ENCODE assay signal across 8 cellular contexts in the genomic region with DNA sequence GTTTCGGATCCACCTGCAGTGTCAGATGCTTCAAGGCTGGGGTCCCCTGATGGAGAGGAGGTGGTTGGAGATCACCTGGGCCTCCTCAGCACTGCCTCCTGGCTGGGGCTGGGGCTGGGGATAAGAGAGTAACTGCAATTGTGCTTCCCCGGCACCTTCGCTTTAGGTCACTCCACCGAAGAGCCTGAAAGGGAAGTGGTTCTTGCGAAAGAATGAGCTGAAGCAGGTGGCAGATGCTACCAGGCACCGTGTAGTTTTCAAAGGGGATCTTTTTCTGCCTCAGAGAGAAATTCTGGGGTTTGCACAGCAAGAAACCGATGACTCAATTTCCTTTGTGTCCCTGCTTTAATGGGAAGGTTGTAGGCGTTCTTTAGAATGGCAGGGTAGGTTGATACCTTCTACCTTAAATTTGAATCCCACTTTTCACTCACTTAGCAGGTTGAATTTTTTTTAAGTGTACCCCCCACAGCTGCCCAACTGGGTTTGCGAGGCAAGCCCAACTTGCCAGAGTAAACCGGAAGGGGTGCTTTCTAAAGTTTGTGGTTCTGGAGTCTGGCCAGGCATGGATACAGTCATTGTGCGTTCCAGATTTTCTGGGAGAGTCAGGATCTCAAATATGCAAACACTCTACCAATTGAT. TPM values are rescaled to one million over a fixed set of nuclear protein-coding genes. Genes with fewer than 3 reads are reported as not detected.
DNase-seq lines count a peak whose midpoint lies in the region; ATAC-seq, FAIRE-seq and TF ChIP-seq lines count a peak whose summit lies in the region.

No MANE protein-coding gene starts in this region.

- TF ChIP-seq CTCF in NB4 (IDR thresholded peaks at IDR 0.05; ENCODE audit: low read depth, low read length), result no peak

- peaks cover 96 to 98% of the 10 kb centered on the region in 2 donors for H3K4me1 Mint-ChIP-seq in immature natural killer cell

- ATAC-seq in GM18498 (IDR thresholded peaks at IDR 0.05; ENCODE audit: unreplicated experiment) (peak; percentile 56), HG02623 (IDR thresholded peaks at IDR 0.05; ENCODE audit: unreplicated experiment) (peak; percentile 41)

- FAIRE-seq in urothelium cell line (lab: Jason Lieb, UNC), result no peak

- DNase-seq in NB4 (ENCODE audit: low read depth), result peak; percentile 86
- DNase-seq in activated T-helper 1 cell treated with Interleukin-2 at 50 U/mL for 16 hours (ENCODE audit: low read depth), result peak; percentile 41
- DNase-seq in immature natural killer cell, result peak; percentile 61 to 67 (median 62)
- DNase-seq in urothelium cell line (ENCODE audit: low spot score), result peak; percentile 62
- DNase-seq in globus pallidus (ENCODE audit: low spot score), result no peak
- DNase-seq in inferior parietal cortex (ENCODE audit: extremely low spot score), result no peak

- peak overlapping the region; percentile 77 to 98 (median 90) for H3K27ac Mint-ChIP-seq in immature natural killer cell

- peak overlapping the region; percentile 26 for H3K4me3 ChIP-seq in NB4 (ENCODE audit: low read depth, low read length)

- no peak for TF ChIP-seq POLR2A in NB4 (IDR thresholded peaks at IDR 0.05; ENCODE audit: extremely low read depth, insufficient read length)

- peak overlapping the region; percentile 68 to 95 (median 70) for H3K4me3 Mint-ChIP-seq in immature natural killer cell

- peaks cover 4 to 19% (median 17%) of the 10 kb centered on the region in 3 donors for H3K36me3 Mint-ChIP-seq in immature natural killer cell

- H3K27me3 Mint-ChIP-seq in immature natural killer cell (ENCODE audit: low read depth in 3 of 3), result peaks cover 8 to 16% (median 14%) of the 10 kb centered on the region in 3 donors

- H3K9me3 Mint-ChIP-seq in immature natural killer cell, result no peaks in the 10 kb centered on the region

RNA-seq across cellular contexts. Expression of gene CD44, which starts 5.3 kb away (rescaled TPM):
- polyA plus RNA-seq in immature natural killer cell, result 100 to 1,000 TPM; 213 to 247 (median 216) TPM

Comparison
In these comparisons a context has a peak if more than half of its experiments do, and no peak if none do; other contexts are left out.
1. DNase-seq: peak in NB4 (single experiment), activated T-helper 1 cell treated with Interleukin-2 at 50 U/mL for 16 hours (single experiment), immature natural killer cell (3 of 3) and urothelium cell line (single experiment); none in globus pallidus (single experiment) and inferior parietal cortex (single experiment).